ENCODE assay signal across 23 cellular contexts in the genomic region with DNA sequence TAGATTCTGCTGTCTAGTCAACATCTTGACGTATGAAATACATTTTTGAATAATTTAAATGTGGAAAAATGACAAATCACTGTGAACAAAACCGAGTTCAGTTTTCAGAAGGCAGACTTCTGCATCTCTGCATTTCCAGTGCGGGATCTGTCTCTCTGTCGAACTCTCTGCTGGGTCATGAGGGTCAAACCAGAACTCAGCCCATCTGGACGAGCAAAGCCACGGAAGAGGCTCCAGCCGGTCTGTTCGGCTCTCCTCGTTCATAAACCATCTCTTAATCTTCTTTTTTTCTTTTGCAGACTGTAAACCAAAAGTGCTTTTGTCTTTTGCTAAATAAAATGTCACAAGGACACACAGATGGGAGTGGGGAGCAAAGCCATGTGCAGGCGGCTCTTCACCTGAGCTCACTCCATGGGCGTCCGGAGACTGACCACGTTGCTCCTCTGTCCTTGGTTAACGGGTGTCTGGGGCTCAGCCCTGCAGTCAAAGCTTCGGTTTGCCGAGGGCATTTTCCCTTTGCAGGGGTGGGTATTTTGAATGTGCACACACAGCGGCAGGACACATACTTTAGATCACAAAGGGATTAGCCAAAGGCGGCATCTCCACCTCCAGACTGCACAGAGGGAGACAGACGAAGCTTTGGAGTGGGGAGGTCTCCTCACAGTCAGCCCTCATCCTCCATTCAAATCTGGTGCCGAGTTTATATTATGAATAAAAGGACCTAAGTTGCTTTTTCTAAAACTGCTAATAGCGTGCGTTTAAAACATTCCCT.
DNase-seq lines count a peak whose midpoint lies in the region; ATAC-seq and TF ChIP-seq lines count a peak whose summit lies in the region.
"Had no signal": no experiment of that assay in that cellular context is flagged by ENCODE, and none has a peak within 500 bp of the region (broad histone marks: within the 10 kb centered on the region; RNA-seq: fewer than 3 reads in every experiment).

No MANE protein-coding gene starts in this region.

- H3K9ac ChIP-seq in neural progenitor cell = no peak overlapping the region

- no peak for DNase-seq in Right ventricle myocardium inferior (ENCODE audit: missing footprints)
- DNase-seq in cardiac septum (ENCODE audit: low spot score) = no peak
- no peak for DNase-seq in esophagus squamous epithelium (lab: John Stamatoyannopoulos, UW)
- DNase-seq in neural progenitor cell (ENCODE audit: low spot score) = peak; percentile 74
- no peak for DNase-seq in aorta
- no peak for DNase-seq in mucosa of gallbladder (ENCODE audit: low spot score)
- DNase-seq in HCEC 1CT = no peak
- no peak for DNase-seq in SHP77 treated with DMSO at 0.1 percent for 48 hours (lab: John Stamatoyannopoulos, UW)
- DNase-seq: ACHN; activated CD4-positive, alpha-beta T cell treated with anti-CD3 and anti-CD28 coated beads for 1 hour; activated CD8-positive, alpha-beta memory T cell treated with anti-CD3 and anti-CD28 coated beads for 24 hours; C1 segment of cervical spinal cord; Calu3; glutamatergic neuron; HFFc6; NCI-H1436 treated with DMSO at 0.1 percent for 48 hours; NCI-H2227 treated with DMSO at 0.1 percent for 48 hours; stimulated activated CD4-positive, alpha-beta T cell treated with anti-CD3 and anti-CD28 coated beads, Interleukin-15, amount 100 ng/mL, for 24 hours; SW 1271 had no signal

- peak overlapping the region; percentile 54 for H3K4me2 ChIP-seq in neural progenitor cell

- H3K79me2 ChIP-seq in neural progenitor cell (ENCODE audit: low read depth) = no peaks in the 10 kb centered on the region

- 22 to 41% methylated on average over 15 to 19 of the region's 22 CpGs for WGBS in esophagus squamous epithelium, 2 donors
- 33% methylated on average over 22 of the region's 22 CpGs for WGBS in aorta, 2 donors

- H3K27me3 Mint-ChIP-seq in neural progenitor cell (ENCODE audit: insufficient read depth, low read depth) = peaks cover 14% of the 10 kb centered on the region
- H3K27me3 Mint-ChIP-seq: activated naive CD4-positive, alpha-beta T cell treated with anti-CD3 and anti-CD28 coated beads, Interleukin-2, amount 50 U/mL, for 24 hours had no signal

- H3K27ac ChIP-seq in esophagus squamous epithelium (peak overlapping the region in 1 of 4 donors; percentile 61), neural progenitor cell (no peak overlapping the region), aorta (ENCODE audit: low read depth in 1 of 2, low read length in 2 of 2) (no peak overlapping the region)
- H3K27ac ChIP-seq: HL-60, testis had no signal

- peak overlapping the region; percentile 67 for H3K4me3 Mint-ChIP-seq in neural progenitor cell
- H3K4me3 Mint-ChIP-seq: activated naive CD4-positive, alpha-beta T cell treated with anti-CD3 and anti-CD28 coated beads, Interleukin-2, amount 50 U/mL, for 24 hours; HFFc6 had no signal

- H2AFZ ChIP-seq in neural progenitor cell (replicated peaks) = peak overlapping the region; percentile 51

- H3K4me1 Mint-ChIP-seq in neural progenitor cell = peaks cover 65% of the 10 kb centered on the region
- H3K4me1 Mint-ChIP-seq: activated naive CD4-positive, alpha-beta T cell treated with anti-CD3 and anti-CD28 coated beads, Interleukin-2, amount 50 U/mL, for 24 hours had no signal

- TF ChIP-seq CTCF in esophagus squamous epithelium (IDR thresholded peaks at IDR 0.05) (no peak), neural progenitor cell (IDR thresholded peaks at IDR 0.05) (no peak)

- H3K36me3 ChIP-seq in esophagus squamous epithelium = no peaks in the 10 kb centered on the region
- no peaks in the 10 kb centered on the region for H3K36me3 ChIP-seq in neural progenitor cell
- no peaks in the 10 kb centered on the region for H3K36me3 ChIP-seq in aorta (ENCODE audit: control insufficient read depth in 1 of 2, insufficient read depth in 2 of 2, low read length in 1 of 2)

- intact Hi-C loops in Right ventricle myocardium inferior (cut with DNase I) = no loop called here
- intact Hi-C loops in cardiac septum (cut with DNase I) = no loop called here
- intact Hi-C loops in esophagus squamous epithelium (cut with DNase I) = no loop called here
- intact Hi-C loops in aorta (cut with DNase I) = no loop called here

- H3K36me3 Mint-ChIP-seq in neural progenitor cell = peaks cover 6% of the 10 kb centered on the region
- H3K36me3 Mint-ChIP-seq: activated naive CD4-positive, alpha-beta T cell treated with anti-CD3 and anti-CD28 coated beads, Interleukin-2, amount 50 U/mL, for 24 hours had no signal

- ATAC-seq in Right ventricle myocardium inferior (peak; percentile 58), aorta (ENCODE audit: low FRiP score) (peak; percentile 47)
- ATAC-seq: mucosa of descending colon had no signal

- no peak for TF ChIP-seq POLR2A in esophagus squamous epithelium (IDR thresholded peaks at IDR 0.05)

- H3K4me3 ChIP-seq in esophagus squamous epithelium (peak overlapping the region in 3 of 4 donors; percentile 19 to 46 (median 22)), neural progenitor cell (no peak overlapping the region), aorta (ENCODE audit: low read length in 2 of 2) (no peak overlapping the region)
- H3K4me3 ChIP-seq: mucosa of descending colon, testis had no signal

- peaks cover 7% of the 10 kb centered on the region for H3K9me3 Mint-ChIP-seq in neural progenitor cell
- H3K9me3 Mint-ChIP-seq: activated naive CD4-positive, alpha-beta T cell treated with anti-CD3 and anti-CD28 coated beads, Interleukin-2, amount 50 U/mL, for 24 hours had no signal

- H4K20me1 ChIP-seq in neural progenitor cell (ENCODE audit: low read depth) = no peaks in the 10 kb centered on the region

- peaks cover 0 to 39% (median 8%) of the 10 kb centered on the region in 3 donors for H3K4me1 ChIP-seq in esophagus squamous epithelium
- peaks cover 36% of the 10 kb centered on the region for H3K4me1 ChIP-seq in neural progenitor cell
- no peaks in the 10 kb centered on the region for H3K4me1 ChIP-seq in aorta (ENCODE audit: control insufficient read depth in 1 of 2, insufficient read depth in 2 of 2, low read length in 2 of 2)
- H3K4me1 ChIP-seq: testis had no signal

- peak overlapping the region; percentile 91 for H3K27ac Mint-ChIP-seq in neural progenitor cell
- H3K27ac Mint-ChIP-seq: activated naive CD4-positive, alpha-beta T cell treated with anti-CD3 and anti-CD28 coated beads, Interleukin-2, amount 50 U/mL, for 24 hours; HFFc6 had no signal

- H3K27me3 ChIP-seq in esophagus squamous epithelium (no peaks in the 10 kb centered on the region), neural progenitor cell (no peaks in the 10 kb centered on the region), aorta (ENCODE audit: control insufficient read depth in 1 of 2, insufficient read depth in 2 of 2, low read length in 1 of 2) (no peaks in the 10 kb centered on the region)
- H3K27me3 ChIP-seq: testis had no signal

- H3K9me3 ChIP-seq in esophagus squamous epithelium (no peaks in the 10 kb centered on the region), neural progenitor cell (ENCODE audit: low read depth) (no peaks in the 10 kb centered on the region), aorta (ENCODE audit: control insufficient read depth, low read length) (no peaks in the 10 kb centered on the region)
- H3K9me3 ChIP-seq: testis had no signal

- H3F3A ChIP-seq in neural progenitor cell (ENCODE audit: low read depth) = peaks cover 25% of the 10 kb centered on the region

Comparison
In these comparisons a context has a peak if more than half of its experiments do, and no peak if none do; other contexts are left out.
1. H3K4me3 ChIP-seq: peak in esophagus squamous epithelium (3 of 4); none in neural progenitor cell (single experiment) and aorta (0 of 2).